8 cellular contexts compared by ENCODE assay signal in genomic region chr5:43515678-43516048, GRCh38. TPM values are rescaled to one million over a fixed set of nuclear protein-coding genes. Genes with fewer than 3 reads are reported as not detected.
DNase-seq lines count a peak whose midpoint lies in the region; ATAC-seq and TF ChIP-seq lines count a peak whose summit lies in the region.

No MANE protein-coding gene starts in this region.

- CTCF ChIA-PET in activated CD4-positive, alpha-beta T cell treated with anti-CD3 and anti-CD28 coated beads, Interleukin-2, amount 10 ng/mL, durations not matched to agents 7 days and 5 days (lab: Charles Lee) = interaction anchor here (1.2 to 1.5 kb wide), 2 partner anchors 10 to 14 kb away, joined by 4 read pairs; no protein-coding TSS in a partner anchor

- peak overlapping the region; percentile 98 for H3K27ac Mint-ChIP-seq in activated CD4-positive, alpha-beta T cell treated with anti-CD3 and anti-CD28 coated beads, Interleukin-2, amount 10 ng/mL, durations not matched to agents 7 days and 5 days
- H3K27ac Mint-ChIP-seq in activated T-helper 2 cell treated with anti-CD3 and anti-CD28 coated beads, Interferon-gamma antibody, Interleukin-2, Interleukin-4, amounts not matched to agents 10 μg/mL and 5 μg/mL and 100 μg/mL, durations not matched to agents 14 hours and 24 hours and 36 hours = peak overlapping the region; percentile 96

- WGBS in thyroid gland, 2 donors = 36 to 50% methylated on average over 1 of the region's 1 CpG

- H3K4me1 Mint-ChIP-seq in activated CD4-positive, alpha-beta T cell treated with anti-CD3 and anti-CD28 coated beads, Interleukin-2, amount 10 ng/mL, durations not matched to agents 7 days and 5 days = peaks cover 33% of the 10 kb centered on the region
- H3K4me1 Mint-ChIP-seq in activated T-helper 2 cell treated with anti-CD3 and anti-CD28 coated beads, Interferon-gamma antibody, Interleukin-2, Interleukin-4, amounts not matched to agents 10 μg/mL and 5 μg/mL and 100 μg/mL, durations not matched to agents 14 hours and 24 hours and 36 hours (ENCODE audit: low read depth) = peaks cover 32% of the 10 kb centered on the region

- POLR2A ChIA-PET in activated CD4-positive, alpha-beta T cell treated with anti-CD3 and anti-CD28 coated beads, Interleukin-2, amount 10 ng/mL, durations not matched to agents 7 days and 5 days (lab: Charles Lee) = no interaction called here

- TF ChIP-seq POLR2A in thyroid gland (IDR thresholded peaks at IDR 0.05) = no peak

- peak overlapping the region; percentile 87 for H3K4me3 Mint-ChIP-seq in activated CD4-positive, alpha-beta T cell treated with anti-CD3 and anti-CD28 coated beads, Interleukin-2, amount 10 ng/mL, durations not matched to agents 7 days and 5 days
- peak overlapping the region; percentile 92 for H3K4me3 Mint-ChIP-seq in activated T-helper 2 cell treated with anti-CD3 and anti-CD28 coated beads, Interferon-gamma antibody, Interleukin-2, Interleukin-4, amounts not matched to agents 10 μg/mL and 5 μg/mL and 100 μg/mL, durations not matched to agents 14 hours and 24 hours and 36 hours (ENCODE audit: low read depth)

- no peak for TF ChIP-seq CTCF in thyroid gland (IDR thresholded peaks at IDR 0.05)

- DNase-seq in activated CD4-positive, alpha-beta T cell treated with anti-CD3 and anti-CD28 coated beads, Interleukin-2, amount 10 ng/mL, durations not matched to agents 7 days and 5 days = no peak
- no peak for DNase-seq in activated CD4-positive, alpha-beta T cell treated with anti-CD3 and anti-CD28 coated beads for 1 hour
- no peak for DNase-seq in activated T-helper 2 cell treated with anti-CD3 and anti-CD28 coated beads, Interferon-gamma antibody, Interleukin-2, Interleukin-4, amounts not matched to agents 10 μg/mL and 5 μg/mL and 100 μg/mL, durations not matched to agents 14 hours and 24 hours and 36 hours (ENCODE audit: low spot score)
- no peak for DNase-seq in thyroid gland
- no peak for DNase-seq in midbrain (lab: John Stamatoyannopoulos, UW)
- DNase-seq in activated CD4-positive, CD25-positive, alpha-beta regulatory T cell treated with anti-CD3 and anti-CD28 coated beads, Interleukin-2, amount 50 U/mL, for 72 hours = no peak

- intact Hi-C loops in activated T-helper 2 cell treated with anti-CD3 and anti-CD28 coated beads, Interferon-gamma antibody, Interleukin-2, Interleukin-4, amounts not matched to agents 10 μg/mL and 5 μg/mL and 100 μg/mL, durations not matched to agents 14 hours and 24 hours and 36 hours (cut with micrococcal nuclease) = loop anchor here (1.0 to 2.0 kb wide), 4 partner anchors 31 to 394 kb away; partner anchors contain the start of gene HMGCS1
- intact Hi-C loops in thyroid gland (cut with DNase I) = no loop called here

- no peaks in the 10 kb centered on the region for H3K27me3 Mint-ChIP-seq in activated CD4-positive, alpha-beta T cell treated with anti-CD3 and anti-CD28 coated beads, Interleukin-2, amount 10 ng/mL, durations not matched to agents 7 days and 5 days
- H3K27me3 Mint-ChIP-seq in activated T-helper 2 cell treated with anti-CD3 and anti-CD28 coated beads, Interferon-gamma antibody, Interleukin-2, Interleukin-4, amounts not matched to agents 10 μg/mL and 5 μg/mL and 100 μg/mL, durations not matched to agents 14 hours and 24 hours and 36 hours (ENCODE audit: low read depth) = no peaks in the 10 kb centered on the region

- H3K4me1 ChIP-seq in thyroid gland = peaks cover 6 to 9% of the 10 kb centered on the region in 2 donors

- H3K4me3 ChIP-seq in thyroid gland (replicated peaks in 1 of 3) = peak overlapping the region in 2 of 3 donors; percentile 46 to 55

- no peaks in the 10 kb centered on the region for H3K36me3 ChIP-seq in thyroid gland

- no peaks in the 10 kb centered on the region for H3K27me3 ChIP-seq in layer of hippocampus (ENCODE audit: control insufficient read depth, insufficient read depth, low read length)
- no peaks in the 10 kb centered on the region for H3K27me3 ChIP-seq in thyroid gland

- ATAC-seq in GM19023 (IDR thresholded peaks at IDR 0.05; ENCODE audit: unreplicated experiment) = no peak

- no peaks in the 10 kb centered on the region for H3K9me3 ChIP-seq in thyroid gland

- no peaks in the 10 kb centered on the region for H3K9me3 Mint-ChIP-seq in activated CD4-positive, alpha-beta T cell treated with anti-CD3 and anti-CD28 coated beads, Interleukin-2, amount 10 ng/mL, durations not matched to agents 7 days and 5 days
- H3K9me3 Mint-ChIP-seq in activated T-helper 2 cell treated with anti-CD3 and anti-CD28 coated beads, Interferon-gamma antibody, Interleukin-2, Interleukin-4, amounts not matched to agents 10 μg/mL and 5 μg/mL and 100 μg/mL, durations not matched to agents 14 hours and 24 hours and 36 hours = no peaks in the 10 kb centered on the region

- peak overlapping the region; percentile 59 for H3K27ac ChIP-seq in layer of hippocampus (ENCODE audit: low read depth, low read length)
- H3K27ac ChIP-seq in thyroid gland = peak overlapping the region in 2 of 3 donors; percentile 81 to 88

- H3K36me3 Mint-ChIP-seq in activated CD4-positive, alpha-beta T cell treated with anti-CD3 and anti-CD28 coated beads, Interleukin-2, amount 10 ng/mL, durations not matched to agents 7 days and 5 days (ENCODE audit: low read depth) = peaks cover 18% of the 10 kb centered on the region
- H3K36me3 Mint-ChIP-seq in activated T-helper 2 cell treated with anti-CD3 and anti-CD28 coated beads, Interferon-gamma antibody, Interleukin-2, Interleukin-4, amounts not matched to agents 10 μg/mL and 5 μg/mL and 100 μg/mL, durations not matched to agents 14 hours and 24 hours and 36 hours (ENCODE audit: low read depth) = peaks cover 13% of the 10 kb centered on the region

RNA-seq across cellular contexts. Expression of gene C5orf34, which starts 0.7 kb away (rescaled TPM):
- total RNA-seq in activated CD4-positive, alpha-beta T cell treated with anti-CD3 and anti-CD28 coated beads, Interleukin-2, amount 10 ng/mL, durations not matched to agents 7 days and 5 days = 10 to 100 TPM; 10.7 to 11.0 TPM
- total RNA-seq in activated T-helper 2 cell treated with anti-CD3 and anti-CD28 coated beads, Interferon-gamma antibody, Interleukin-2, Interleukin-4, amounts not matched to agents 10 μg/mL and 5 μg/mL and 100 μg/mL, durations not matched to agents 14 hours and 24 hours and 36 hours = 6.3 and 8.3 TPM in 2 replicates
- 1 to 10 TPM in 3 of 4 donors, under 1 TPM in 1; 0.42 to 2.1 (median 1.6) TPM for total RNA-seq in thyroid gland

RNA-seq across cellular contexts. Expression of gene TMEM267, which starts 32.0 kb away (rescaled TPM):
- total RNA-seq in activated CD4-positive, alpha-beta T cell treated with anti-CD3 and anti-CD28 coated beads, Interleukin-2, amount 10 ng/mL, durations not matched to agents 7 days and 5 days = 10 to 100 TPM; 14.5 to 16.4 TPM
- 17.3 and 20.1 TPM in 2 replicates for total RNA-seq in activated T-helper 2 cell treated with anti-CD3 and anti-CD28 coated beads, Interferon-gamma antibody, Interleukin-2, Interleukin-4, amounts not matched to agents 10 μg/mL and 5 μg/mL and 100 μg/mL, durations not matched to agents 14 hours and 24 hours and 36 hours
- 10 to 100 TPM; 24.6 to 40.4 (median 29.2) TPM for total RNA-seq in thyroid gland

RNA-seq across cellular contexts. Expression of gene PAIP1, which starts 41.2 kb away (rescaled TPM):
- 10 to 100 TPM; 35.3 to 37.1 TPM for total RNA-seq in activated CD4-positive, alpha-beta T cell treated with anti-CD3 and anti-CD28 coated beads, Interleukin-2, amount 10 ng/mL, durations not matched to agents 7 days and 5 days
- 56.8 and 58.0 TPM in 2 replicates for total RNA-seq in activated T-helper 2 cell treated with anti-CD3 and anti-CD28 coated beads, Interferon-gamma antibody, Interleukin-2, Interleukin-4, amounts not matched to agents 10 μg/mL and 5 μg/mL and 100 μg/mL, durations not matched to agents 14 hours and 24 hours and 36 hours
- 100 to 1,000 TPM in 1 of 4 donors, 10 to 100 TPM in 3; 84.5 to 105 (median 98.5) TPM for total RNA-seq in thyroid gland
